Comparison of ENCODE assay signal across 18 cellular contexts in genomic region chr15:25717861-25718504, GRCh38.
DNase-seq lines count a peak whose midpoint lies in the region; ATAC-seq and TF ChIP-seq lines count a peak whose summit lies in the region.
"Had no signal": no experiment of that assay in that cellular context is flagged by ENCODE, and none has a peak within 500 bp of the region (broad histone marks: within the 10 kb centered on the region; RNA-seq: fewer than 3 reads in every experiment).

No MANE protein-coding gene starts in this region.

- H3K27ac ChIP-seq in BLaER1 = peak overlapping the region; percentile 37; the same call in 1 of the 2 replicates
- H3K27ac ChIP-seq: brain microvascular endothelial cell, vagina had no signal

- H3K36me3 ChIP-seq in BLaER1 = peaks cover 38% of the 10 kb centered on the region
- H3K36me3 ChIP-seq: brain microvascular endothelial cell, vagina had no signal

- H3K4me3 ChIP-seq in BLaER1 = peak overlapping the region; percentile 62
- H3K4me3 ChIP-seq: vagina had no signal

- ATAC-seq in GM21825 (IDR thresholded peaks at IDR 0.05; ENCODE audit: unreplicated experiment) (peak; percentile 8), T-helper 17 cell (no peak), memory B cell (ENCODE audit: low read depth) (no peak), HG03025 (IDR thresholded peaks at IDR 0.05; ENCODE audit: low FRiP score, unreplicated experiment) (no peak)
- ATAC-seq: Panc1 had no signal

- peaks cover 71% of the 10 kb centered on the region for H4K20me1 ChIP-seq in BLaER1

- peak overlapping the region; percentile 64 for H3K9ac ChIP-seq in BLaER1

- DNase-seq in T-helper 17 cell (no peak), memory B cell (ENCODE audit: low spot score in 2 of 2) (no peak), NCI-H1105 (lab: John Stamatoyannopoulos, UW) (no peak), GM20000 (ENCODE audit: low spot score) (no peak), COR-L47 (lab: John Stamatoyannopoulos, UW) (no peak)
- DNase-seq: activated CD4-positive, alpha-beta T cell treated with anti-CD3 and anti-CD28 coated beads for 4 hours; AML-193; DND-41; NCI-H446; stimulated activated CD4-positive, alpha-beta T cell treated with anti-CD3 and anti-CD28 coated beads, Interleukin-2, amount 100 ng/mL, for 24 hours; T-helper 1 cell had no signal

- H3K9me3 Mint-ChIP-seq in memory B cell = no peaks in the 10 kb centered on the region
- H3K9me3 Mint-ChIP-seq: activated T-helper 1 cell treated with anti-CD3 and anti-CD28 coated beads, Interleukin-12 subunit alpha, Interleukin-12 subunit beta, Interleukin-2, Interleukin-4 antibody, amounts not matched to agents 30 ng/mL and 10 ng/mL and 1 ng/mL, durations not matched to agents 14 hours and 24 hours and 36 hours had no signal

- H3K4me2 ChIP-seq in BLaER1 = peak overlapping the region; percentile 100

- H3K4me1 Mint-ChIP-seq in T-helper 17 cell = peaks cover 2% of the 10 kb centered on the region
- peaks cover 7% of the 10 kb centered on the region for H3K4me1 Mint-ChIP-seq in memory B cell

- H3K4me1 ChIP-seq in BLaER1 = peaks cover 59% of the 10 kb centered on the region
- H3K4me1 ChIP-seq: vagina had no signal

- H3K27ac Mint-ChIP-seq in T-helper 17 cell (peak overlapping the region; percentile 65), memory B cell (no peak overlapping the region)
- H3K27ac Mint-ChIP-seq: activated T-helper 1 cell treated with anti-CD3 and anti-CD28 coated beads, Interleukin-12 subunit alpha, Interleukin-12 subunit beta, Interleukin-2, Interleukin-4 antibody, amounts not matched to agents 30 ng/mL and 10 ng/mL and 1 ng/mL, durations not matched to agents 14 hours and 24 hours and 36 hours had no signal

- H3K27me3 Mint-ChIP-seq in T-helper 17 cell (no peaks in the 10 kb centered on the region), memory B cell (peaks cover 8% of the 10 kb centered on the region)

- TF ChIP-seq CTCF in GM20000 (IDR thresholded peaks at IDR 0.05; ENCODE audit: extremely low read depth, missing control alignments) = no peak

- H3K4me3 Mint-ChIP-seq in T-helper 17 cell = no peak overlapping the region
- peak overlapping the region; percentile 49 for H3K4me3 Mint-ChIP-seq in memory B cell
- H3K4me3 Mint-ChIP-seq: activated T-helper 1 cell treated with anti-CD3 and anti-CD28 coated beads, Interleukin-12 subunit alpha, Interleukin-12 subunit beta, Interleukin-2, Interleukin-4 antibody, amounts not matched to agents 30 ng/mL and 10 ng/mL and 1 ng/mL, durations not matched to agents 14 hours and 24 hours and 36 hours had no signal

- H3K27me3 ChIP-seq in BLaER1 = peaks cover 9% of the 10 kb centered on the region; the same call in 1 of the 2 replicates
- H3K27me3 ChIP-seq: brain microvascular endothelial cell, vagina had no signal

- peaks cover 7% of the 10 kb centered on the region for H3K36me3 Mint-ChIP-seq in T-helper 17 cell (ENCODE audit: low read depth)
- H3K36me3 Mint-ChIP-seq in memory B cell = no peaks in the 10 kb centered on the region

- H3K9me3 ChIP-seq in BLaER1 (no peaks in the 10 kb centered on the region), T-helper 17 cell (ENCODE audit: control insufficient read depth, low read length, poor library complexity, severe bottlenecking) (no peaks in the 10 kb centered on the region)
- H3K9me3 ChIP-seq: vagina had no signal
